Comparison of ENCODE assay signal across 1 cellular context in genomic region chr5:148482697-148483462, GRCh38.
TF ChIP-seq lines count a peak whose summit lies in the region.

No MANE protein-coding gene starts in this region.

TF ChIP-seq in K562, 482 proteins besides CTCF, POLR2A, EP300 and RAD21 (continued from another document and continues in another):
- TF ChIP-seq ARID3A (IDR thresholded peaks at IDR 0.05; ENCODE audit: borderline replicate concordance, low read depth, low read length), result no peak
- TF ChIP-seq ZNF124 (CRISPR knock-in tag; IDR thresholded peaks at IDR 0.05), result no peak
- TF ChIP-seq MCM7 (IDR thresholded peaks at IDR 0.05), result no peak
- no peak for TF ChIP-seq KLF16 (IDR thresholded peaks at IDR 0.05)
- no peak for TF ChIP-seq GMEB1 (CRISPR knock-in tag; IDR thresholded peaks at IDR 0.05)
- peak; percentile 42 to 88 (median 78) for TF ChIP-seq YY1 (IDR thresholded peaks at IDR 0.05; ENCODE audit: borderline replicate concordance in 1 of 3, control insufficient read depth in 1 of 3, extremely low read depth in 1 of 3, insufficient read depth in 3 of 3, insufficient read length in 1 of 3, insufficient replicate concordance in 2 of 3, low read depth in 1 of 3, low read length in 2 of 3)
- no peak for TF ChIP-seq FOXA1 (IDR thresholded peaks at IDR 0.05; ENCODE audit: borderline replicate concordance)
- TF ChIP-seq POLR3G (IDR thresholded peaks at IDR 0.05; ENCODE audit: extremely low read depth, insufficient read length, insufficient replicate concordance), result no peak
- TF ChIP-seq ZNF511 (CRISPR knock-in tag; IDR thresholded peaks at IDR 0.05), result 0 out of 2 replicates have a peak, but pooled peaks have one; percentile 25
- no peak for TF ChIP-seq TCF7 (IDR thresholded peaks at IDR 0.05; ENCODE audit: borderline replicate concordance)
- no peak for TF ChIP-seq SLC30A9 (CRISPR knock-in tag; IDR thresholded peaks at IDR 0.05)
- TF ChIP-seq ZNF407 (IDR thresholded peaks at IDR 0.05; ENCODE audit: low read depth), result 0 out of 2 replicates have a peak, but pooled peaks have one; percentile 19
- no peak for TF ChIP-seq POLR2G (IDR thresholded peaks at IDR 0.05; ENCODE audit: low read depth, low read length)
- peak; percentile 77 to 84 for TF ChIP-seq KDM1A (IDR thresholded peaks at IDR 0.05)
- TF ChIP-seq ARNT (IDR thresholded peaks at IDR 0.05), result peak; percentile 55 to 76; a peak in 1 of 4 replicates
- TF ChIP-seq ZNF764 (CRISPR knock-in tag; IDR thresholded peaks at IDR 0.05; ENCODE audit: low read depth), result no peak
- peak; percentile 28; the same call in 1 of the 2 replicates for TF ChIP-seq DPF2 (IDR thresholded peaks at IDR 0.05)
- TF ChIP-seq CEBPG (CRISPR knock-in tag; IDR thresholded peaks at IDR 0.05), result peak; percentile 58; the same call in 1 of the 2 replicates
- TF ChIP-seq CEBPG (tag; conservative IDR thresholded peaks at IDR 0.05 in 1 of 2, IDR thresholded peaks at IDR 0.05 in 1 of 2), result peak in 1 of 2 experiments; percentile 59; a peak in 3 of 4 replicates
- peak; percentile 46; the same call in 1 of the 2 replicates for TF ChIP-seq ZC3H8 (IDR thresholded peaks at IDR 0.05)
- no peak for TF ChIP-seq BMI1 (IDR thresholded peaks at IDR 0.05; ENCODE audit: low read length)
- TF ChIP-seq POLR2H (tag; IDR thresholded peaks at IDR 0.05; ENCODE audit: low read depth), result no peak
- TF ChIP-seq ZNF140 (CRISPR knock-in tag; IDR thresholded peaks at IDR 0.05), result no peak
- peak; percentile 18; the same call in 1 of the 2 replicates for TF ChIP-seq TFAP4 (CRISPR knock-in tag; IDR thresholded peaks at IDR 0.05; ENCODE audit: borderline replicate concordance)
- no peak for TF ChIP-seq E2F1 (CRISPR knock-in tag; IDR thresholded peaks at IDR 0.05)
- TF ChIP-seq DACH1 (IDR thresholded peaks at IDR 0.05; ENCODE audit: partially characterized antibody), result peak; percentile 7
- TF ChIP-seq NFRKB (IDR thresholded peaks at IDR 0.05; ENCODE audit: low read depth), result peak; percentile 62; the same call in 1 of the 2 replicates
- TF ChIP-seq ARID1B (IDR thresholded peaks at IDR 0.05), result peak; percentile 36; the same call in 1 of the 2 replicates
- TF ChIP-seq MYC (IDR thresholded peaks at IDR 0.05; ENCODE audit: low read depth, low read length), result no peak
- TF ChIP-seq MYC (CRISPR knock-in tag; IDR thresholded peaks at IDR 0.05; ENCODE audit: borderline replicate concordance, low read depth), result no peak
- TF ChIP-seq CBX5 (IDR thresholded peaks at IDR 0.05; ENCODE audit: borderline replicate concordance, low read depth), result no peak
- TF ChIP-seq SIX5 (IDR thresholded peaks at IDR 0.05; ENCODE audit: borderline replicate concordance in 1 of 2, insufficient read depth in 1 of 2, low read depth in 1 of 2, low read length in 2 of 2), result no peak
- TF ChIP-seq PBX2 (CRISPR knock-in tag; IDR thresholded peaks at IDR 0.05; ENCODE audit: low read depth), result no peak
- no peak for TF ChIP-seq PBX2 (tag; conservative IDR thresholded peaks at IDR 0.05; ENCODE audit: low read depth)
- TF ChIP-seq LARP7 (IDR thresholded peaks at IDR 0.05), result 0 out of 2 replicates have a peak, but pooled peaks have one; percentile 79
- no peak for TF ChIP-seq RNF219 (CRISPR knock-in tag; IDR thresholded peaks at IDR 0.05)
- TF ChIP-seq MBD2 (IDR thresholded peaks at IDR 0.05; ENCODE audit: borderline replicate concordance, low read depth), result no peak
- TF ChIP-seq ETV1 (tag; conservative IDR thresholded peaks at IDR 0.05; ENCODE audit: low read depth), result no peak
- TF ChIP-seq FOSL1 (tag; conservative IDR thresholded peaks at IDR 0.05), result no peak
- no peak for TF ChIP-seq IRF1 (CRISPR knock-in tag; IDR thresholded peaks at IDR 0.05; ENCODE audit: borderline replicate concordance)
- no peak for TF ChIP-seq GATA2 (CRISPR knock-in tag; IDR thresholded peaks at IDR 0.05)
- TF ChIP-seq MAZ (CRISPR knock-in tag; conservative IDR thresholded peaks at IDR 0.05 in 1 of 2, IDR thresholded peaks at IDR 0.05 in 1 of 2), result 0 out of 4 replicates have a peak, but pooled peaks of 1 of the 2 experiments have one; percentile 25
- peak; percentile 46 for TF ChIP-seq SMC3 (conservative IDR thresholded peaks at IDR 0.05; ENCODE audit: insufficient read depth, low read depth, low read length)
- no peak for TF ChIP-seq ZNF695 (CRISPR knock-in tag; IDR thresholded peaks at IDR 0.05)
